In the genomic region with DNA sequence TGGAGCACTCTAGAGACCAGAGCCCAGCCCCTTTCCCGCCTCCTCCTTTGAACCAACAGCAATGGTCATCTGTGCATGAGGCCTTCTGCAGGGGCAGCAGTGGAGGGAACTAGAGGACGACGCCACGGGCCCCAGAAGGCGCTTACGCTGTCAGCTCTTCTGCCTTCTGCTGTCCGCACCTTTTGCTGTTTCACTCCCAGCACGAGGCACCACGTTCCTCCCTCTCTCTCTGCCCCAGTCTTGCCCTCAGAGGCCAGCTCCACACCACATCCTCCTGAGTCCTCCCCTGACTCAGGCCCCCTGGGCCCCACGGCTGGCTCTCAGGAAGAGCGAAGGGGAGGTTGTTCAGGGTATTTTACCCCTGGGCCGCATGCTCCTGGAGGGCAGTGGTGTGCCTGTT, we compare ENCODE assay signal across 1 cellular context.
TF ChIP-seq lines count a peak whose summit lies in the region.

No MANE protein-coding gene starts in this region.

TF ChIP-seq in HepG2, 621 proteins besides CTCF, POLR2A, EP300 and RAD21 (continued from another document):
- TF ChIP-seq, protein P1, sequence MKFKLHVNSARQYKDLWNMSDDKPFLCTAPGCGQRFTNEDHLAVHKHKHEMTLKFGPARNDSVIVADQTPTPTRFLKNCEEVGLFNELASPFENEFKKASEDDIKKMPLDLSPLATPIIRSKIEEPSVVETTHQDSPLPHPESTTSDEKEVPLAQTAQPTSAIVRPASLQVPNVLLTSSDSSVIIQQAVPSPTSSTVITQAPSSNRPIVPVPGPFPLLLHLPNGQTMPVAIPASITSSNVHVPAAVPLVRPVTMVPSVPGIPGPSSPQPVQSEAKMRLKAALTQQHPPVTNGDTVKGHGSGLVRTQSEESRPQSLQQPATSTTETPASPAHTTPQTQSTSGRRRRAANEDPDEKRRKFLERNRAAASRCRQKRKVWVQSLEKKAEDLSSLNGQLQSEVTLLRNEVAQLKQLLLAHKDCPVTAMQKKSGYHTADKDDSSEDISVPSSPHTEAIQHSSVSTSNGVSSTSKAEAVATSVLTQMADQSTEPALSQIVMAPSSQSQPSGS (CRISPR knock-in tag; IDR thresholded peaks at IDR 0.05), result no peak
- no peak for TF ChIP-seq SIX1 (CRISPR knock-in tag; IDR thresholded peaks at IDR 0.05; ENCODE audit: borderline replicate concordance)
- TF ChIP-seq, protein P2, sequence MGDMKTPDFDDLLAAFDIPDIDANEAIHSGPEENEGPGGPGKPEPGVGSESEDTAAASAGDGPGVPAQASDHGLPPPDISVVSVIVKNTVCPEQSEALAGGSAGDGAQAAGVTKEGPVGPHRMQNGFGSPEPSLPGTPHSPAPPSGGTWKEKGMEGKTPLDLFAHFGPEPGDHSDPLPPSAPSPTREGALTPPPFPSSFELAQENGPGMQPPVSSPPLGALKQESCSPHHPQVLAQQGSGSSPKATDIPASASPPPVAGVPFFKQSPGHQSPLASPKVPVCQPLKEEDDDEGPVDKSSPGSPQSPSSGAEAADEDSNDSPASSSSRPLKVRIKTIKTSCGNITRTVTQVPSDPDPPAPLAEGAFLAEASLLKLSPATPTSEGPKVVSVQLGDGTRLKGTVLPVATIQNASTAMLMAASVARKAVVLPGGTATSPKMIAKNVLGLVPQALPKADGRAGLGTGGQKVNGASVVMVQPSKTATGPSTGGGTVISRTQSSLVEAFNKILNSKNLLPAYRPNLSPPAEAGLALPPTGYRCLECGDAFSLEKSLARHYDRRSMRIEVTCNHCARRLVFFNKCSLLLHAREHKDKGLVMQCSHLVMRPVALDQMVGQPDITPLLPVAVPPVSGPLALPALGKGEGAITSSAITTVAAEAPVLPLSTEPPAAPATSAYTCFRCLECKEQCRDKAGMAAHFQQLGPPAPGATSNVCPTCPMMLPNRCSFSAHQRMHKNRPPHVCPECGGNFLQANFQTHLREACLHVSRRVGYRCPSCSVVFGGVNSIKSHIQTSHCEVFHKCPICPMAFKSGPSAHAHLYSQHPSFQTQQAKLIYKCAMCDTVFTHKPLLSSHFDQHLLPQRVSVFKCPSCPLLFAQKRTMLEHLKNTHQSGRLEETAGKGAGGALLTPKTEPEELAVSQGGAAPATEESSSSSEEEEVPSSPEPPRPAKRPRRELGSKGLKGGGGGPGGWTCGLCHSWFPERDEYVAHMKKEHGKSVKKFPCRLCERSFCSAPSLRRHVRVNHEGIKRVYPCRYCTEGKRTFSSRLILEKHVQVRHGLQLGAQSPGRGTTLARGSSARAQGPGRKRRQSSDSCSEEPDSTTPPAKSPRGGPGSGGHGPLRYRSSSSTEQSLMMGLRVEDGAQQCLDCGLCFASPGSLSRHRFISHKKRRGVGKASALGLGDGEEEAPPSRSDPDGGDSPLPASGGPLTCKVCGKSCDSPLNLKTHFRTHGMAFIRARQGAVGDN (CRISPR knock-in tag; IDR thresholded peaks at IDR 0.05), result peak; percentile 59
- no peak for TF ChIP-seq MIER2 (CRISPR knock-in tag; IDR thresholded peaks at IDR 0.05)
- no peak for TF ChIP-seq ZNF839 (CRISPR knock-in tag; IDR thresholded peaks at IDR 0.05; ENCODE audit: borderline replicate concordance)
- no peak for TF ChIP-seq TCF12 (IDR thresholded peaks at IDR 0.05)
- TF ChIP-seq TCF12 (CRISPR knock-in tag; IDR thresholded peaks at IDR 0.05), result no peak
- TF ChIP-seq ELF4 (CRISPR knock-in tag; IDR thresholded peaks at IDR 0.05; ENCODE audit: borderline replicate concordance), result no peak
- no peak for TF ChIP-seq MXI1 (IDR thresholded peaks at IDR 0.05; ENCODE audit: borderline replicate concordance, low read depth, low read length)
- TF ChIP-seq, protein P3, sequence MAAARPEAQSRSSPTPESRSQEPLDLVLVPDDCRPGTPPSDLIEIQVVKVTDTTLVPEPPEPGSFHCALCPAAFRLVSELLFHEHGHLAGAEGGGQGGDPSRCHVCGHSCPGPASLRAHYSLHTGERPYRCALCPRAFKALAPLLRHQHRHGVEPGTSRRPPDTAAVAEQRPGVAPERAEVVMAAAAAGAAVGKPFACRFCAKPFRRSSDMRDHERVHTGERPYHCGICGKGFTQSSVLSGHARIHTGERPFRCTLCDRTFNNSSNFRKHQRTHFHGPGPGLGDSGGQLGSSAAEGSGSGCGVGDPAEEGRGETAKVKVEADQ (CRISPR knock-in tag; IDR thresholded peaks at IDR 0.05; ENCODE audit: borderline replicate concordance), result no peak
- no peak for TF ChIP-seq HMG20B (CRISPR knock-in tag; conservative IDR thresholded peaks at IDR 0.05)
- peak; percentile 6 for TF ChIP-seq AGO2 (optimal IDR thresholded peaks at IDR 0.05; ENCODE audit: low read depth, low read length)
- TF ChIP-seq, protein P4, sequence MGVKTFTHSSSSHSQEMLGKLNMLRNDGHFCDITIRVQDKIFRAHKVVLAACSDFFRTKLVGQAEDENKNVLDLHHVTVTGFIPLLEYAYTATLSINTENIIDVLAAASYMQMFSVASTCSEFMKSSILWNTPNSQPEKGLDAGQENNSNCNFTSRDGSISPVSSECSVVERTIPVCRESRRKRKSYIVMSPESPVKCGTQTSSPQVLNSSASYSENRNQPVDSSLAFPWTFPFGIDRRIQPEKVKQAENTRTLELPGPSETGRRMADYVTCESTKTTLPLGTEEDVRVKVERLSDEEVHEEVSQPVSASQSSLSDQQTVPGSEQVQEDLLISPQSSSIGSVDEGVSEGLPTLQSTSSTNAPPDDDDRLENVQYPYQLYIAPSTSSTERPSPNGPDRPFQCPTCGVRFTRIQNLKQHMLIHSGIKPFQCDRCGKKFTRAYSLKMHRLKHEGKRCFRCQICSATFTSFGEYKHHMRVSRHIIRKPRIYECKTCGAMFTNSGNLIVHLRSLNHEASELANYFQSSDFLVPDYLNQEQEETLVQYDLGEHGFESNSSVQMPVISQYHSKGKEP (CRISPR knock-in tag; IDR thresholded peaks at IDR 0.05), result no peak
- TF ChIP-seq ZNF644 (CRISPR knock-in tag; IDR thresholded peaks at IDR 0.05; ENCODE audit: low read depth), result no peak
- TF ChIP-seq TOE1 (CRISPR knock-in tag; IDR thresholded peaks at IDR 0.05), result no peak
- TF ChIP-seq, protein P5, sequence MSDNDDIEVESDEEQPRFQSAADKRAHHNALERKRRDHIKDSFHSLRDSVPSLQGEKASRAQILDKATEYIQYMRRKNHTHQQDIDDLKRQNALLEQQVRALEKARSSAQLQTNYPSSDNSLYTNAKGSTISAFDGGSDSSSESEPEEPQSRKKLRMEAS (IDR thresholded peaks at IDR 0.05), result peak; percentile 2; the same call in 1 of the 2 replicates
- TF ChIP-seq ZNF124 (CRISPR knock-in tag; IDR thresholded peaks at IDR 0.05), result no peak
- TF ChIP-seq TEAD2 (CRISPR knock-in tag; IDR thresholded peaks at IDR 0.05), result no peak
